27 cellular contexts compared by ENCODE assay signal in genomic region chr5:140185409-140185808, GRCh38.
"Had no signal": no experiment of that assay in that cellular context is flagged by ENCODE, and none has a peak within 500 bp of the region (broad histone marks: within the 10 kb centered on the region; RNA-seq: fewer than 3 reads in every experiment).

No MANE protein-coding gene starts in this region.

- H3K27ac ChIP-seq: neural progenitor cell, pancreas, prostate gland, skin epidermis, spleen, thoracic aorta, thyroid gland, tibial nerve, upper lobe of left lung, vagina had no signal

- H3K4me1 ChIP-seq: prostate gland had no signal

- H3K4me3 ChIP-seq: neural progenitor cell, pancreas, prostate gland, skin epidermis, smooth muscle cell, spleen, thoracic aorta, thyroid gland, tibial nerve, upper lobe of left lung, vagina had no signal

- H3K36me3 ChIP-seq: neural progenitor cell, pancreas, prostate gland, spleen, thoracic aorta, thyroid gland, tibial nerve, upper lobe of left lung, vagina had no signal

- H3K9ac ChIP-seq: neural progenitor cell had no signal

- FAIRE-seq: pancreas, urothelium cell line had no signal

- H3K9me3 ChIP-seq: pancreas, prostate gland, spleen, thoracic aorta, thyroid gland, tibial nerve, upper lobe of left lung, vagina had no signal

- H3K27me3 ChIP-seq: neural progenitor cell, pancreas, spleen, thyroid gland, tibial nerve, upper lobe of left lung, vagina had no signal

- H2AFZ ChIP-seq: neural progenitor cell had no signal

- DNase-seq: naive thymus-derived CD4-positive, alpha-beta T cell; natural killer cell; nucleus accumbens; pancreas; right cardiac atrium; spleen; stimulated activated CD4-positive, alpha-beta T cell treated with anti-CD3 and anti-CD28 coated beads, Interleukin-12 subunit alpha, Interleukin-12 subunit beta, amount 100 ng/mL, for 4 hours; stimulated activated CD4-positive, alpha-beta T cell treated with anti-CD3 and anti-CD28 coated beads, Interleukin-1b, Interleukin-23, amount 100 ng/mL, for 48 hours; stimulated activated CD4-positive, alpha-beta T cell treated with anti-CD3 and anti-CD28 coated beads, Interleukin-4, amount 100 ng/mL, for 1 hour; stimulated activated CD4-positive, alpha-beta T cell treated with anti-CD3 and anti-CD28 coated beads, Interleukin-4, amount 100 ng/mL, for 4 hours; stimulated activated CD8-positive, alpha-beta memory T cell treated with anti-CD3 and anti-CD28 coated beads, Interleukin-4, amount 100 ng/mL, for 48 hours; stimulated activated naive CD4-positive, alpha-beta T cell; stimulated activated naive CD8-positive, alpha-beta T cell treated with anti-CD3 and anti-CD28 coated beads, Interleukin-15, amount 100 ng/mL, for 72 hours; stimulated activated naive CD8-positive, alpha-beta T cell treated with anti-CD3 and anti-CD28 coated beads, Interleukin-15, Interleukin-2, amounts not matched to agents 100 U/mL and 50 U/mL, for 24 hours; thyroid gland; trophoblast cell; upper lobe of left lung had no signal

- H3K4me2 ChIP-seq: neural progenitor cell, smooth muscle cell had no signal

- ATAC-seq: naive thymus-derived CD4-positive, alpha-beta T cell; natural killer cell; pancreas; right cardiac atrium; sciatic nerve; stimulated activated memory B cell treated with anti-CD40 and anti-IgM and Interleukin-4, amounts not matched to agents 10 μg/mL and 1 μg/mL and 100 μg/mL, for 72 hours; stimulated activated naive CD8-positive, alpha-beta T cell treated with anti-CD3 and anti-CD28 coated beads, Interleukin-15, amount 100 ng/mL, for 72 hours; stimulated activated naive CD8-positive, alpha-beta T cell treated with anti-CD3 and anti-CD28 coated beads, Interleukin-15, Interleukin-2, amounts not matched to agents 100 U/mL and 50 U/mL, for 24 hours had no signal
